27 cellular contexts compared by ENCODE assay signal in genomic region chr14:41476526-41476925, GRCh38.
DNase-seq lines count a peak whose midpoint lies in the region; ATAC-seq, FAIRE-seq and TF ChIP-seq lines count a peak whose summit lies in the region.
"Had no signal": no experiment of that assay in that cellular context is flagged by ENCODE, and none has a peak within 500 bp of the region (broad histone marks: within the 10 kb centered on the region; RNA-seq: fewer than 3 reads in every experiment).

No MANE protein-coding gene starts in this region.

- no peaks in the 10 kb centered on the region for H3K36me3 ChIP-seq in bronchial epithelial cell (ENCODE audit: control insufficient read depth, insufficient read depth, low read length)
- H3K36me3 ChIP-seq in kidney epithelial cell (ENCODE audit: control insufficient read depth, insufficient read depth, low read length): no peaks in the 10 kb centered on the region
- H3K36me3 ChIP-seq in CD8-positive, alpha-beta memory T cell (ENCODE audit: insufficient read depth, low read length): no peaks in the 10 kb centered on the region
- H3K36me3 ChIP-seq: BE2C had no signal

- no peaks in the 10 kb centered on the region for H3K4me1 ChIP-seq in CD8-positive, alpha-beta memory T cell (ENCODE audit: insufficient read depth, low read length)
- H3K4me1 ChIP-seq: BE2C had no signal

- no peak overlapping the region for H3K27ac Mint-ChIP-seq in T-helper 17 cell
- H3K27ac Mint-ChIP-seq in CD8-positive, alpha-beta memory T cell: no peak overlapping the region
- H3K27ac Mint-ChIP-seq: activated CD4-positive, alpha-beta memory T cell treated with anti-CD3 and anti-CD28 coated beads, Interleukin-2, amount 10 ng/mL, durations not matched to agents 7 days and 5 days; CD8-positive, alpha-beta T cell; IgD-negative memory B cell; naive B cell; type B pancreatic cell had no signal

- H3K27me3 ChIP-seq in bronchial epithelial cell (ENCODE audit: control insufficient read depth, insufficient read depth, low read length) (no peaks in the 10 kb centered on the region), kidney epithelial cell (ENCODE audit: control insufficient read depth, insufficient read depth, low read length) (no peaks in the 10 kb centered on the region)
- H3K27me3 ChIP-seq in CD8-positive, alpha-beta memory T cell (ENCODE audit: insufficient read depth, low read length, poor library complexity, severe bottlenecking): no peaks in the 10 kb centered on the region
- H3K27me3 ChIP-seq: BE2C had no signal

- POLR2A ChIA-PET in CD8-positive, alpha-beta memory T cell (lab: Charles Lee): no interaction called here

- DNase-seq in ELR (ENCODE audit: low read depth) (peak; percentile 37), NCI-H69 (lab: John Stamatoyannopoulos, UW) (peak; percentile 3), bronchial epithelial cell (ENCODE audit: low read depth) (peak; percentile 27), kidney epithelial cell (ENCODE audit: low read depth) (peak; percentile 47), T-helper 17 cell (no peak)
- no peak for DNase-seq in CD8-positive, alpha-beta memory T cell
- DNase-seq: activated CD4-positive, alpha-beta memory T cell treated with anti-CD3 and anti-CD28 coated beads, Interleukin-2, amount 10 ng/mL, durations not matched to agents 7 days and 5 days; activated naive CD4-positive, alpha-beta T cell treated with anti-CD3 and anti-CD28 coated beads, Interleukin-2, amount 50 U/mL, for 16 hours; BE2C; CD8-positive, alpha-beta T cell; DMS79 treated with DMSO at 0.1 percent for 48 hours; midbrain; naive B cell; NCI-H1048; NCI-H510A treated with DMSO at 0.1 percent for 48 hours; PC-9; SHP77; stimulated activated CD4-positive, alpha-beta T cell treated with anti-CD3 and anti-CD28 coated beads, Interleukin-12 subunit alpha, Interleukin-12 subunit beta, amount 100 ng/mL, for 4 hours; stimulated activated CD4-positive, alpha-beta T cell treated with anti-CD3 and anti-CD28 coated beads, Interleukin-4, amount 100 ng/mL, for 1 hour had no signal

- no peaks in the 10 kb centered on the region for H3K36me3 Mint-ChIP-seq in T-helper 17 cell (ENCODE audit: low read depth)
- H3K36me3 Mint-ChIP-seq in CD8-positive, alpha-beta memory T cell: no peaks in the 10 kb centered on the region
- H3K36me3 Mint-ChIP-seq: CD8-positive, alpha-beta T cell; IgD-negative memory B cell; naive B cell; type B pancreatic cell had no signal

- no peaks in the 10 kb centered on the region for H3K9me3 ChIP-seq in T-helper 17 cell (ENCODE audit: control insufficient read depth, low read length, poor library complexity, severe bottlenecking)
- H3K9me3 ChIP-seq in CD8-positive, alpha-beta memory T cell (ENCODE audit: low read length): no peaks in the 10 kb centered on the region
- H3K9me3 ChIP-seq: BE2C had no signal

- no peak overlapping the region for H3K4me3 ChIP-seq in bronchial epithelial cell (ENCODE audit: low read depth, low read length)
- no peak overlapping the region for H3K4me3 ChIP-seq in kidney epithelial cell (ENCODE audit: low read depth, low read length)
- H3K4me3 ChIP-seq in CD8-positive, alpha-beta memory T cell (ENCODE audit: low read length): no peak overlapping the region
- H3K4me3 ChIP-seq: PC-9 had no signal

- ATAC-seq in T-helper 17 cell: no peak
- no peak for ATAC-seq in HG03097 (IDR thresholded peaks at IDR 0.05; ENCODE audit: low FRiP score, unreplicated experiment)
- ATAC-seq in HG02588 (IDR thresholded peaks at IDR 0.05; ENCODE audit: unreplicated experiment): no peak
- ATAC-seq: CD8-positive, alpha-beta T cell; sciatic nerve had no signal

- H3K27ac ChIP-seq in CD8-positive, alpha-beta memory T cell (ENCODE audit: low read depth, low read length): no peak overlapping the region
- H3K27ac ChIP-seq: PC-9 had no signal

- FAIRE-seq in bronchial epithelial cell (lab: Jason Lieb, UNC): no peak
- FAIRE-seq: colon, endothelial cell of umbilical vein, islet of Langerhans had no signal

- CTCF ChIA-PET in CD8-positive, alpha-beta memory T cell (lab: Charles Lee): no interaction called here

- no peak for TF ChIP-seq CTCF in bronchial epithelial cell (IDR thresholded peaks at IDR 0.05; ENCODE audit: insufficient read depth, low read length, severe bottlenecking)
- TF ChIP-seq CTCF in kidney epithelial cell (IDR thresholded peaks at IDR 0.05; ENCODE audit: insufficient read depth, low read length, poor library complexity, severe bottlenecking): no peak

- H3K4me1 Mint-ChIP-seq in T-helper 17 cell: no peaks in the 10 kb centered on the region
- H3K4me1 Mint-ChIP-seq in CD8-positive, alpha-beta memory T cell: no peaks in the 10 kb centered on the region
- H3K4me1 Mint-ChIP-seq: activated CD4-positive, alpha-beta memory T cell treated with anti-CD3 and anti-CD28 coated beads, Interleukin-2, amount 10 ng/mL, durations not matched to agents 7 days and 5 days; IgD-negative memory B cell; naive B cell had no signal

- H3K27me3 Mint-ChIP-seq in T-helper 17 cell: no peaks in the 10 kb centered on the region
- H3K27me3 Mint-ChIP-seq in CD8-positive, alpha-beta memory T cell: no peaks in the 10 kb centered on the region
- H3K27me3 Mint-ChIP-seq: activated CD4-positive, alpha-beta memory T cell treated with anti-CD3 and anti-CD28 coated beads, Interleukin-2, amount 10 ng/mL, durations not matched to agents 7 days and 5 days; IgD-negative memory B cell; naive B cell; type B pancreatic cell had no signal

- no peak overlapping the region for H3K4me3 Mint-ChIP-seq in T-helper 17 cell
- H3K4me3 Mint-ChIP-seq in CD8-positive, alpha-beta memory T cell: no peak overlapping the region
- H3K4me3 Mint-ChIP-seq: activated CD4-positive, alpha-beta memory T cell treated with anti-CD3 and anti-CD28 coated beads, Interleukin-2, amount 10 ng/mL, durations not matched to agents 7 days and 5 days; CD8-positive, alpha-beta T cell; IgD-negative memory B cell; naive B cell; type B pancreatic cell had no signal

- peaks cover 0 to 10% (median 3%) of the 10 kb centered on the region in 5 donors for H3K9me3 Mint-ChIP-seq in CD8-positive, alpha-beta memory T cell
- H3K9me3 Mint-ChIP-seq: activated CD4-positive, alpha-beta memory T cell treated with anti-CD3 and anti-CD28 coated beads, Interleukin-2, amount 10 ng/mL, durations not matched to agents 7 days and 5 days; IgD-negative memory B cell; type B pancreatic cell had no signal

Comparison
In these comparisons a context has a peak if more than half of its experiments do, and no peak if none do; other contexts are left out.
1. DNase-seq: peak in ELR (single experiment), NCI-H69 (single experiment), bronchial epithelial cell (single experiment) and kidney epithelial cell (single experiment); none in T-helper 17 cell (0 of 3) and CD8-positive, alpha-beta memory T cell (0 of 5).